2 cellular contexts compared by ENCODE assay signal in the genomic region with DNA sequence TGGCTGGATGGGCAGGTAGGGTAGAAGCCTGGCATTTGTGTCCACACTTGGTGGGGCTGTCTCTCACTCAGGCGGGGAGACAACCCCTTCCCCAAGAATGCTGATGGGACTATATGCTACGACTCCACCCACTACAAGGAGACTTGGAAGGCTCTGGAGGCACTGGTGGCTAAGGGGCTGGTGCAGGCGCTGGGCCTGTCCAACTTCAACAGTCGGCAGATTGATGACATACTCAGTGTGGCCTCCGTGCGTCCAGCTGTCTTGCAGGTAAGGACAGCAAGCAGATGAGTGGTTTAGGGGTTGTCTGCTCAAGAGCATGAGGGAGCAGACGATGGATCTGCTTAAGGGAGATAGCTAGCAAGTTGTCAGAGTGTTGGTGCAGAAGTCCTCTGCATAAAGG.
TF ChIP-seq lines count a peak whose summit lies in the region.

No MANE protein-coding gene starts in this region.

TF ChIP-seq in WTC11, 78 proteins besides CTCF, POLR2A, EP300 and RAD21 (continues in another document):
- TF ChIP-seq, protein P1, sequence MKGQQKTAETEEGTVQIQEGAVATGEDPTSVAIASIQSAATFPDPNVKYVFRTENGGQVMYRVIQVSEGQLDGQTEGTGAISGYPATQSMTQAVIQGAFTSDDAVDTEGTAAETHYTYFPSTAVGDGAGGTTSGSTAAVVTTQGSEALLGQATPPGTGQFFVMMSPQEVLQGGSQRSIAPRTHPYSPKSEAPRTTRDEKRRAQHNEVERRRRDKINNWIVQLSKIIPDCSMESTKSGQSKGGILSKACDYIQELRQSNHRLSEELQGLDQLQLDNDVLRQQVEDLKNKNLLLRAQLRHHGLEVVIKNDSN (CRISPR knock-in tag; IDR thresholded peaks at IDR 0.05), result no peak
- TF ChIP-seq TEAD4 (CRISPR knock-in tag; IDR thresholded peaks at IDR 0.05), result no peak
- no peak for TF ChIP-seq TP53 (CRISPR knock-in tag; IDR thresholded peaks at IDR 0.05)
- TF ChIP-seq, protein P2, sequence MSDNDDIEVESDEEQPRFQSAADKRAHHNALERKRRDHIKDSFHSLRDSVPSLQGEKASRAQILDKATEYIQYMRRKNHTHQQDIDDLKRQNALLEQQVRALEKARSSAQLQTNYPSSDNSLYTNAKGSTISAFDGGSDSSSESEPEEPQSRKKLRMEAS (CRISPR knock-in tag; IDR thresholded peaks at IDR 0.05), result no peak
- no peak for TF ChIP-seq ZBTB21 (CRISPR knock-in tag; IDR thresholded peaks at IDR 0.05; ENCODE audit: borderline replicate concordance)
- TF ChIP-seq, protein P3, sequence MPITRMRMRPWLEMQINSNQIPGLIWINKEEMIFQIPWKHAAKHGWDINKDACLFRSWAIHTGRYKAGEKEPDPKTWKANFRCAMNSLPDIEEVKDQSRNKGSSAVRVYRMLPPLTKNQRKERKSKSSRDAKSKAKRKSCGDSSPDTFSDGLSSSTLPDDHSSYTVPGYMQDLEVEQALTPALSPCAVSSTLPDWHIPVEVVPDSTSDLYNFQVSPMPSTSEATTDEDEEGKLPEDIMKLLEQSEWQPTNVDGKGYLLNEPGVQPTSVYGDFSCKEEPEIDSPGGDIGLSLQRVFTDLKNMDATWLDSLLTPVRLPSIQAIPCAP (CRISPR knock-in tag; IDR thresholded peaks at IDR 0.05), result no peak
- TF ChIP-seq NFYB (CRISPR knock-in tag; conservative IDR thresholded peaks at IDR 0.05; ENCODE audit: low read depth), result no peak
- TF ChIP-seq, protein P4, sequence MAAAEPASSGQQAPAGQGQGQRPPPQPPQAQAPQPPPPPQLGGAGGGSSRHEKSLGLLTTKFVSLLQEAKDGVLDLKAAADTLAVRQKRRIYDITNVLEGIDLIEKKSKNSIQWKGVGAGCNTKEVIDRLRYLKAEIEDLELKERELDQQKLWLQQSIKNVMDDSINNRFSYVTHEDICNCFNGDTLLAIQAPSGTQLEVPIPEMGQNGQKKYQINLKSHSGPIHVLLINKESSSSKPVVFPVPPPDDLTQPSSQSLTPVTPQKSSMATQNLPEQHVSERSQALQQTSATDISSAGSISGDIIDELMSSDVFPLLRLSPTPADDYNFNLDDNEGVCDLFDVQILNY (CRISPR knock-in tag; IDR thresholded peaks at IDR 0.05), result no peak
- TF ChIP-seq, protein P5, sequence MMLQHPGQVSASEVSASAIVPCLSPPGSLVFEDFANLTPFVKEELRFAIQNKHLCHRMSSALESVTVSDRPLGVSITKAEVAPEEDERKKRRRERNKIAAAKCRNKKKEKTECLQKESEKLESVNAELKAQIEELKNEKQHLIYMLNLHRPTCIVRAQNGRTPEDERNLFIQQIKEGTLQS (CRISPR knock-in tag; conservative IDR thresholded peaks at IDR 0.05), result no peak
- TF ChIP-seq, protein P6, sequence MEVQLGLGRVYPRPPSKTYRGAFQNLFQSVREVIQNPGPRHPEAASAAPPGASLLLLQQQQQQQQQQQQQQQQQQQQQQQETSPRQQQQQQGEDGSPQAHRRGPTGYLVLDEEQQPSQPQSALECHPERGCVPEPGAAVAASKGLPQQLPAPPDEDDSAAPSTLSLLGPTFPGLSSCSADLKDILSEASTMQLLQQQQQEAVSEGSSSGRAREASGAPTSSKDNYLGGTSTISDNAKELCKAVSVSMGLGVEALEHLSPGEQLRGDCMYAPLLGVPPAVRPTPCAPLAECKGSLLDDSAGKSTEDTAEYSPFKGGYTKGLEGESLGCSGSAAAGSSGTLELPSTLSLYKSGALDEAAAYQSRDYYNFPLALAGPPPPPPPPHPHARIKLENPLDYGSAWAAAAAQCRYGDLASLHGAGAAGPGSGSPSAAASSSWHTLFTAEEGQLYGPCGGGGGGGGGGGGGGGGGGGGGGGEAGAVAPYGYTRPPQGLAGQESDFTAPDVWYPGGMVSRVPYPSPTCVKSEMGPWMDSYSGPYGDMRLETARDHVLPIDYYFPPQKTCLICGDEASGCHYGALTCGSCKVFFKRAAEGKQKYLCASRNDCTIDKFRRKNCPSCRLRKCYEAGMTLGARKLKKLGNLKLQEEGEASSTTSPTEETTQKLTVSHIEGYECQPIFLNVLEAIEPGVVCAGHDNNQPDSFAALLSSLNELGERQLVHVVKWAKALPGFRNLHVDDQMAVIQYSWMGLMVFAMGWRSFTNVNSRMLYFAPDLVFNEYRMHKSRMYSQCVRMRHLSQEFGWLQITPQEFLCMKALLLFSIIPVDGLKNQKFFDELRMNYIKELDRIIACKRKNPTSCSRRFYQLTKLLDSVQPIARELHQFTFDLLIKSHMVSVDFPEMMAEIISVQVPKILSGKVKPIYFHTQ (CRISPR knock-in tag; IDR thresholded peaks at IDR 0.05), result no peak
- no peak for TF ChIP-seq FOXK1 (CRISPR knock-in tag; IDR thresholded peaks at IDR 0.05)
- no peak for TF ChIP-seq JAZF1 (CRISPR knock-in tag; IDR thresholded peaks at IDR 0.05)
- no peak for TF ChIP-seq FOXJ3 (CRISPR knock-in tag; IDR thresholded peaks at IDR 0.05; ENCODE audit: borderline replicate concordance)
- TF ChIP-seq, protein P7, sequence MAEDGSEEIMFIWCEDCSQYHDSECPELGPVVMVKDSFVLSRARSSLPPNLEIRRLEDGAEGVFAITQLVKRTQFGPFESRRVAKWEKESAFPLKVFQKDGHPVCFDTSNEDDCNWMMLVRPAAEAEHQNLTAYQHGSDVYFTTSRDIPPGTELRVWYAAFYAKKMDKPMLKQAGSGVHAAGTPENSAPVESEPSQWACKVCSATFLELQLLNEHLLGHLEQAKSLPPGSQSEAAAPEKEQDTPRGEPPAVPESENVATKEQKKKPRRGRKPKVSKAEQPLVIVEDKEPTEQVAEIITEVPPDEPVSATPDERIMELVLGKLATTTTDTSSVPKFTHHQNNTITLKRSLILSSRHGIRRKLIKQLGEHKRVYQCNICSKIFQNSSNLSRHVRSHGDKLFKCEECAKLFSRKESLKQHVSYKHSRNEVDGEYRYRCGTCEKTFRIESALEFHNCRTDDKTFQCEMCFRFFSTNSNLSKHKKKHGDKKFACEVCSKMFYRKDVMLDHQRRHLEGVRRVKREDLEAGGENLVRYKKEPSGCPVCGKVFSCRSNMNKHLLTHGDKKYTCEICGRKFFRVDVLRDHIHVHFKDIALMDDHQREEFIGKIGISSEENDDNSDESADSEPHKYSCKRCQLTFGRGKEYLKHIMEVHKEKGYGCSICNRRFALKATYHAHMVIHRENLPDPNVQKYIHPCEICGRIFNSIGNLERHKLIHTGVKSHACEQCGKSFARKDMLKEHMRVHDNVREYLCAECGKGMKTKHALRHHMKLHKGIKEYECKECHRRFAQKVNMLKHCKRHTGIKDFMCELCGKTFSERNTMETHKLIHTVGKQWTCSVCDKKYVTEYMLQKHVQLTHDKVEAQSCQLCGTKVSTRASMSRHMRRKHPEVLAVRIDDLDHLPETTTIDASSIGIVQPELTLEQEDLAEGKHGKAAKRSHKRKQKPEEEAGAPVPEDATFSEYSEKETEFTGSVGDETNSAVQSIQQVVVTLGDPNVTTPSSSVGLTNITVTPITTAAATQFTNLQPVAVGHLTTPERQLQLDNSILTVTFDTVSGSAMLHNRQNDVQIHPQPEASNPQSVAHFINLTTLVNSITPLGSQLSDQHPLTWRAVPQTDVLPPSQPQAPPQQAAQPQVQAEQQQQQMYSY (CRISPR knock-in tag; IDR thresholded peaks at IDR 0.05), result no peak
- TF ChIP-seq NFATC4 (CRISPR knock-in tag; IDR thresholded peaks at IDR 0.05), result no peak
- TF ChIP-seq ZNF396 (CRISPR knock-in tag; IDR thresholded peaks at IDR 0.05; ENCODE audit: borderline replicate concordance), result no peak
- no peak for TF ChIP-seq ATF1 (CRISPR knock-in tag; IDR thresholded peaks at IDR 0.05)
- no peak for TF ChIP-seq CBFB (CRISPR knock-in tag; IDR thresholded peaks at IDR 0.05; ENCODE audit: low read depth)

TF ChIP-seq in GM23338, 12 proteins besides CTCF, POLR2A, EP300 and RAD21:
- TF ChIP-seq, protein P8, sequence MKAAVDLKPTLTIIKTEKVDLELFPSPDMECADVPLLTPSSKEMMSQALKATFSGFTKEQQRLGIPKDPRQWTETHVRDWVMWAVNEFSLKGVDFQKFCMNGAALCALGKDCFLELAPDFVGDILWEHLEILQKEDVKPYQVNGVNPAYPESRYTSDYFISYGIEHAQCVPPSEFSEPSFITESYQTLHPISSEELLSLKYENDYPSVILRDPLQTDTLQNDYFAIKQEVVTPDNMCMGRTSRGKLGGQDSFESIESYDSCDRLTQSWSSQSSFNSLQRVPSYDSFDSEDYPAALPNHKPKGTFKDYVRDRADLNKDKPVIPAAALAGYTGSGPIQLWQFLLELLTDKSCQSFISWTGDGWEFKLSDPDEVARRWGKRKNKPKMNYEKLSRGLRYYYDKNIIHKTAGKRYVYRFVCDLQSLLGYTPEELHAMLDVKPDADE (IDR thresholded peaks at IDR 0.05), result no peak
- no peak for TF ChIP-seq ZNF331 (CRISPR knock-in tag; IDR thresholded peaks at IDR 0.05; ENCODE audit: low read depth)
- TF ChIP-seq STAT1 (IDR thresholded peaks at IDR 0.05; ENCODE audit: unreplicated experiment), result no peak
